8 cellular contexts compared by ENCODE assay signal in the genomic region with DNA sequence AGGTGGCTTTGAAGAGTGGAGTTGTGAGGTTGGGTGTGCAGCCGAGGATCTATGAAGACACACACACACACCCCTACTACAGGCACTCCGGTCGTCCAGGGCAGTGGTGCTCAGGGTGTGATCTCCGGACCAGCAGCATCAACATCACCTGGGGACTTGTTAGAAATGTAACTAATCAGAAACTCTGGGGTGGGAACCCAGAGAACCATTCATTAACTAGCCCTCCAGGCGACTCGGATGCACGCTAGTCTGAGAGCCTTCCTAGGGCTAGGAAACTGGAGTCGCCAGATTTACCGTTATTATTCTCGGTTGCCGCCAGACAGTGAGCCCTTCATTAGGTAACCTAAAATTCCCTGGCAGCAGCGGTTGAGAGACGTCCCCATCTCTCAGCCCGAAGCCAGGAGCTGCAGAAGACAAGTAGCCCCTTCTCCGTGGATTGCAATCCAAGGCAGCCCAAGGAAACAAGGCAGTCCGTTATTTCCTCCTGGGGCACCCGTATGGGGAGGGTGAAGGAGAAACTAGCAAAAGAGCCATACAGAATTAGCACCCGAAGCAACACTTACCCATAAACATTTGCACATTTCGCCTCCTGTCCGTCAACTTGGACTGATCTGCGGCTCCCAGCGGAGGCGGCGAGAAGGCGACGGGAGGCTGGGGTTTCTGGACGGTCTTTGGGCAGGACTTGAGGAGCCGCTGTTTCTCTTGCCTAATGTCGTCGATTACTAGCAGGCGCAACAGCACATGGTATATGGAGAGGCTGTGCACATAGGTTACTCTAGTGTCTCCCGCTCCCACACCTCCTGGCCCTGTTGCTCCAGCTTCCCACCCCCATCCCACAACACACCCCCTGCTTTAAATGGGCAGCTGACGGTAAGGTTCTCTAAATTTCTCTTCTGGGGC. TPM values are rescaled to one million over a fixed set of nuclear protein-coding genes. Genes with fewer than 3 reads are reported as not detected.
DNase-seq lines count a peak whose midpoint lies in the region; ATAC-seq and TF ChIP-seq lines count a peak whose summit lies in the region.

No MANE protein-coding gene starts in this region.

- peaks cover 19 to 52% (median 28%) of the 10 kb centered on the region in 3 donors for H3K4me1 Mint-ChIP-seq in CD8-positive, alpha-beta memory T cell

- DNase-seq in CD8-positive, alpha-beta memory T cell = no peak
- DNase-seq in HL-60 (ENCODE audit: low read depth in 1 of 2, low spot score in 1 of 2) (peak in 1 of 2 experiments; percentile 9), amniotic epithelial cell (ENCODE audit: low read depth) (peak; percentile 82), NCI-H2029 (lab: John Stamatoyannopoulos, UW) (no peak), KG1 (lab: John Stamatoyannopoulos, UW) (no peak)

- POLR2A ChIA-PET in CD8-positive, alpha-beta memory T cell (lab: Charles Lee) = no interaction called here

- H3K27me3 Mint-ChIP-seq in CD8-positive, alpha-beta memory T cell = peaks cover 52 to 82% of the 10 kb centered on the region in 2 donors

- H3K27me3 ChIP-seq in CD8-positive, alpha-beta memory T cell (ENCODE audit: insufficient read depth, low read length, poor library complexity, severe bottlenecking) = peaks cover 17% of the 10 kb centered on the region
- H3K27me3 ChIP-seq in HL-60 (ENCODE audit: insufficient read depth, poor library complexity, severe bottlenecking) (peaks cover 35% of the 10 kb centered on the region), iPS-18a (ENCODE audit: control insufficient read depth, insufficient read depth, low read length) (peaks cover 44% of the 10 kb centered on the region), skeletal muscle tissue (ENCODE audit: control insufficient read depth in 3 of 3, insufficient read depth in 3 of 3, low read length in 3 of 3) (no peaks in the 10 kb centered on the region)

- no peaks in the 10 kb centered on the region for H3K9me3 Mint-ChIP-seq in CD8-positive, alpha-beta memory T cell

- H3K9me3 ChIP-seq in CD8-positive, alpha-beta memory T cell (ENCODE audit: low read length) = no peaks in the 10 kb centered on the region
- no peaks in the 10 kb centered on the region for H3K9me3 ChIP-seq in iPS-18a (ENCODE audit: control insufficient read depth, low read depth, low read length)
- H3K9me3 ChIP-seq in skeletal muscle tissue (ENCODE audit: control insufficient read depth in 3 of 3, low read length in 3 of 3) = no peaks in the 10 kb centered on the region

- peak; percentile 21 for ATAC-seq in GM19463 (IDR thresholded peaks at IDR 0.05; ENCODE audit: unreplicated experiment)

- H3K27ac ChIP-seq in CD8-positive, alpha-beta memory T cell (ENCODE audit: low read depth, low read length) = no peak overlapping the region
- no peak overlapping the region for H3K27ac ChIP-seq in HL-60 (replicated peaks)
- H3K27ac ChIP-seq in iPS-18a (ENCODE audit: low read length) = no peak overlapping the region
- peak overlapping the region; percentile 95 for H3K27ac ChIP-seq in skeletal muscle tissue (ENCODE audit: low read depth, low read length)

- TF ChIP-seq CTCF in HL-60 (IDR thresholded peaks at IDR 0.05; ENCODE audit: insufficient read depth, low read length) = no peak

- no peaks in the 10 kb centered on the region for H3K36me3 ChIP-seq in CD8-positive, alpha-beta memory T cell (ENCODE audit: insufficient read depth, low read length)
- peaks cover 9% of the 10 kb centered on the region for H3K36me3 ChIP-seq in iPS-18a (ENCODE audit: control insufficient read depth, low read depth, low read length)
- peaks cover 9 to 18% (median 14%) of the 10 kb centered on the region in 3 donors for H3K36me3 ChIP-seq in skeletal muscle tissue (ENCODE audit: control insufficient read depth in 3 of 3, insufficient read depth in 3 of 3, low read length in 3 of 3)

- H3K27ac Mint-ChIP-seq in CD8-positive, alpha-beta memory T cell = peak overlapping the region in 1 of 8 donors; percentile 29

- H3K36me3 Mint-ChIP-seq in CD8-positive, alpha-beta memory T cell = no peaks in the 10 kb centered on the region

- no peaks in the 10 kb centered on the region for H3K4me1 ChIP-seq in CD8-positive, alpha-beta memory T cell (ENCODE audit: insufficient read depth, low read length)
- H3K4me1 ChIP-seq in iPS-18a (ENCODE audit: control insufficient read depth, low read depth, low read length) (peaks cover 32% of the 10 kb centered on the region), skeletal muscle tissue (ENCODE audit: control insufficient read depth in 3 of 3, insufficient read depth in 3 of 3, low read length in 3 of 3) (peaks cover 18 to 38% (median 34%) of the 10 kb centered on the region in 3 donors)

- no peak overlapping the region for H3K4me3 ChIP-seq in CD8-positive, alpha-beta memory T cell (ENCODE audit: low read length)
- H3K4me3 ChIP-seq in HL-60 (replicated peaks; ENCODE audit: insufficient read depth, low read length) (peak overlapping the region; percentile 53), iPS-18a (ENCODE audit: low read length) (peak overlapping the region; percentile 65), skeletal muscle tissue (ENCODE audit: low read length in 3 of 3) (peak overlapping the region; percentile 83 to 91 (median 86))

- H3K4me3 Mint-ChIP-seq in CD8-positive, alpha-beta memory T cell = peak overlapping the region; percentile 30 to 80 (median 73)

- CTCF ChIA-PET in CD8-positive, alpha-beta memory T cell (lab: Charles Lee) = no interaction called here

- H3K9ac ChIP-seq in iPS-18a (ENCODE audit: low read length) = peak overlapping the region; percentile 55
- H3K9ac ChIP-seq in skeletal muscle tissue (ENCODE audit: low read depth in 1 of 3, low read length in 3 of 3) = peak overlapping the region; percentile 85 to 95 (median 87)

RNA-seq across cellular contexts. Expression of a gene that starts 2.9 kb away (rescaled TPM):
- under 1 TPM in 1 of 2 experiments, not detected in 1; 0.09 TPM for total RNA-seq in CD8-positive, alpha-beta memory T cell
- polyA plus RNA-seq in CD8-positive, alpha-beta memory T cell = not detected
- total RNA-seq in skeletal muscle tissue = 34.4 TPM

Comparison
In these comparisons a context has a peak if more than half of its experiments do, and no peak if none do; other contexts are left out.
1. RNA of a gene that starts 2.9 kb away (total RNA-seq): 34.4 TPM in skeletal muscle tissue (single experiment); 0.09 TPM in CD8-positive, alpha-beta memory T cell; every median in the first group is over 10 times any median in the second.